9 cellular contexts compared by ENCODE assay signal in genomic region chr5:92394935-92395334, GRCh38.
"Had no signal": no experiment of that assay in that cellular context is flagged by ENCODE, and none has a peak within 500 bp of the region (broad histone marks: within the 10 kb centered on the region; RNA-seq: fewer than 3 reads in every experiment).

No MANE protein-coding gene starts in this region.

- H3K9ac ChIP-seq: KMS-11 had no signal

- H3K9me3 ChIP-seq: HAP-1 had no signal

- H3K4me1 ChIP-seq: HAP-1 had no signal

- FAIRE-seq: HTR-8/SVneo had no signal

- DNase-seq: H7, HFFc6, Karpas-422, KBM-7 had no signal

- H3K27ac ChIP-seq: KMS-11 had no signal

- H2AFZ ChIP-seq: GM23338 had no signal

- H3K36me3 ChIP-seq: HAP-1 had no signal

- ATAC-seq: GM23338, HCT116 had no signal

- H3K4me3 ChIP-seq: GM23338, HAP-1 had no signal

- H3K4me2 ChIP-seq: GM23338, KMS-11 had no signal
